ENCODE assay signal across 20 cellular contexts in genomic region chr13:22214184-22214583, GRCh38.
"Had no signal": no experiment of that assay in that cellular context is flagged by ENCODE, and none has a peak within 500 bp of the region (broad histone marks: within the 10 kb centered on the region; RNA-seq: fewer than 3 reads in every experiment).

No MANE protein-coding gene starts in this region.

- H3K9me3 Mint-ChIP-seq: activated T-helper 17 cell treated with anti-CD3 and anti-CD28 coated beads, Interleukin-2, amount 50 U/mL, for 72 hours; endodermal cell; natural killer cell treated with Interleukin-12 subunit alpha and Interleukin-12 subunit beta and Interleukin-15 and Interleukin-18, amount 100 ng/mL, for 72 hours had no signal

- H3K9me3 ChIP-seq: esophagus squamous epithelium, gastrocnemius medialis, heart left ventricle, lower lobe of right lung, neutrophil, ovary, prostate gland had no signal

- H3K36me3 Mint-ChIP-seq: natural killer cell treated with Interleukin-12 subunit alpha and Interleukin-12 subunit beta and Interleukin-15 and Interleukin-18, amount 100 ng/mL, for 72 hours had no signal

- H3K4me3 ChIP-seq: coronary artery, esophagus squamous epithelium, gastrocnemius medialis, heart left ventricle, lower lobe of right lung, ovary, prostate gland had no signal

- ATAC-seq: activated CD8-positive, alpha-beta T cell treated with anti-CD3 and anti-CD28 coated beads, Interleukin-2, amount 10 ng/mL, durations not matched to agents 7 days and 5 days; activated T-helper 17 cell treated with anti-CD3 and anti-CD28 coated beads, Interleukin-2, amount 50 U/mL, for 72 hours; gastrocnemius medialis; heart left ventricle; left colon; lower lobe of right lung; natural killer cell treated with Interleukin-12 subunit alpha and Interleukin-12 subunit beta and Interleukin-15 and Interleukin-18, amount 100 ng/mL, for 72 hours had no signal

- H3K27me3 ChIP-seq: esophagus squamous epithelium, gastrocnemius medialis, heart left ventricle, neutrophil, ovary had no signal

- H3K4me1 ChIP-seq: lower lobe of right lung, prostate gland had no signal

- H3K4me3 Mint-ChIP-seq: activated CD8-positive, alpha-beta T cell treated with anti-CD3 and anti-CD28 coated beads, Interleukin-2, amount 10 ng/mL, durations not matched to agents 7 days and 5 days; activated T-helper 17 cell treated with anti-CD3 and anti-CD28 coated beads, Interleukin-2, amount 50 U/mL, for 72 hours; endodermal cell; natural killer cell treated with Interleukin-12 subunit alpha and Interleukin-12 subunit beta and Interleukin-15 and Interleukin-18, amount 100 ng/mL, for 72 hours had no signal

- H3K36me3 ChIP-seq: esophagus squamous epithelium, gastrocnemius medialis, heart left ventricle, lower lobe of right lung, neutrophil, ovary, prostate gland had no signal

- DNase-seq: activated CD4-positive, alpha-beta T cell treated with anti-CD3 and anti-CD28 coated beads, Interleukin-2, amount 50 U/mL, for 1 hour; activated CD4-positive, CD25-positive, alpha-beta regulatory T cell treated with anti-CD3 and anti-CD28 coated beads, Interleukin-2, amount 50 U/mL, for 72 hours; activated CD8-positive, alpha-beta T cell treated with anti-CD3 and anti-CD28 coated beads, Interleukin-2, amount 10 ng/mL, durations not matched to agents 7 days and 5 days; cerebellar nuclear complex; endodermal cell; esophagus squamous epithelium; gastrocnemius medialis; heart left ventricle; islet precursor cell; left colon; lower lobe of right lung; ovary; stimulated activated CD4-positive, alpha-beta T cell treated with anti-CD3 and anti-CD28 coated beads, Interleukin-2, amount 100 ng/mL, for 48 hours; stimulated activated naive CD4-positive, alpha-beta T cell treated with Interleukin-2 at 50 U/mL for 16 hours had no signal

- H3K27ac ChIP-seq: coronary artery, esophagus squamous epithelium, gastrocnemius medialis, heart left ventricle, lower lobe of right lung, neutrophil, ovary, prostate gland, VCaP had no signal

- H3K27me3 Mint-ChIP-seq: activated T-helper 17 cell treated with anti-CD3 and anti-CD28 coated beads, Interleukin-2, amount 50 U/mL, for 72 hours had no signal

- H3K27ac Mint-ChIP-seq: activated CD8-positive, alpha-beta T cell treated with anti-CD3 and anti-CD28 coated beads, Interleukin-2, amount 10 ng/mL, durations not matched to agents 7 days and 5 days; activated T-helper 17 cell treated with anti-CD3 and anti-CD28 coated beads, Interleukin-2, amount 50 U/mL, for 72 hours; endodermal cell; natural killer cell treated with Interleukin-12 subunit alpha and Interleukin-12 subunit beta and Interleukin-15 and Interleukin-18, amount 100 ng/mL, for 72 hours had no signal
